8 cellular contexts compared by ENCODE assay signal in the genomic region with DNA sequence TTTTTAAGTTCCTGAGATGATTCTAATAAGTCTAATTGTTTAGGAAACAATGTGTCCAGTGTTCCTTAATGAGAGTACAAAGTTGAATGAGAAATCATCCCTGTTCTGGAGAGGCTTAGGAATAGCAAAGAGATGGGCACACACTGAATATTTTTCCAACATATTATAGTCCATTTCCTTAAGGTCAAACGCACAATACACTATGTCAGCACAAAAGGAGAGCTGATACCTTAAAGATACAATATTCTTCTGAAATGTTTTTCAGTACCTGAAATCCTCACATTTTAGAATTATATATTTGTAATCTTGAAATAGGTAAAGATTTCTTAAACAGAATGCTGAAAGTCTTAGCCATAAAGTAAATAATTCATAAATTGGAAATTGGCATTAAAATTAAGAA.
"Had no signal": no experiment of that assay in that cellular context is flagged by ENCODE, and none has a peak within 500 bp of the region (broad histone marks: within the 10 kb centered on the region; RNA-seq: fewer than 3 reads in every experiment).

No MANE protein-coding gene starts in this region.

- ATAC-seq: GM12878 had no signal

- FAIRE-seq: G401.6, GM12878, GM12891, GM12892, GM18507, GM19239 had no signal

- H3K4me3 ChIP-seq: GM12878 had no signal

- DNase-seq: GDM1, GF-D8 had no signal
